Comparison of ENCODE assay signal across 14 cellular contexts in genomic region chr1:173424137-173424536, GRCh38.
"Had no signal": no experiment of that assay in that cellular context is flagged by ENCODE, and none has a peak within 500 bp of the region (broad histone marks: within the 10 kb centered on the region; RNA-seq: fewer than 3 reads in every experiment).

No MANE protein-coding gene starts in this region.

- DNase-seq: activated CD4-positive, alpha-beta T cell treated with anti-CD3 and anti-CD28 coated beads, Interleukin-2, amount 50 U/mL, for 1 hour; activated CD8-positive, alpha-beta memory T cell treated with anti-CD3 and anti-CD28 coated beads for 24 hours; activated naive CD4-positive, alpha-beta T cell; activated naive CD8-positive, alpha-beta T cell treated with anti-CD3 and anti-CD28 coated beads, Interleukin-2, amount 50 U/mL, for 24 hours; heart right ventricle; lower lobe of right lung; midbrain; naive B cell; pancreas; stimulated activated naive CD4-positive, alpha-beta T cell; substantia nigra; upper lobe of left lung had no signal

- H3K4me3 ChIP-seq: ascending aorta, gastroesophageal sphincter, heart right ventricle, lower lobe of right lung, pancreas, upper lobe of left lung had no signal

- ATAC-seq: activated naive CD8-positive, alpha-beta T cell treated with anti-CD3 and anti-CD28 coated beads, Interleukin-2, amount 50 U/mL, for 24 hours; gastroesophageal sphincter; heart right ventricle; lower lobe of right lung; pancreas had no signal

- H3K27ac ChIP-seq: ascending aorta, gastroesophageal sphincter, heart right ventricle, lower lobe of right lung, pancreas, upper lobe of left lung had no signal

- H3K36me3 ChIP-seq: ascending aorta, lower lobe of right lung, pancreas, upper lobe of left lung had no signal

- H3K27me3 ChIP-seq: ascending aorta, gastroesophageal sphincter, heart right ventricle, pancreas, upper lobe of left lung had no signal

- H3K9me3 ChIP-seq: ascending aorta, gastroesophageal sphincter, heart right ventricle, lower lobe of right lung, pancreas, upper lobe of left lung had no signal
